ENCODE assay signal across 1 cellular context in the genomic region with DNA sequence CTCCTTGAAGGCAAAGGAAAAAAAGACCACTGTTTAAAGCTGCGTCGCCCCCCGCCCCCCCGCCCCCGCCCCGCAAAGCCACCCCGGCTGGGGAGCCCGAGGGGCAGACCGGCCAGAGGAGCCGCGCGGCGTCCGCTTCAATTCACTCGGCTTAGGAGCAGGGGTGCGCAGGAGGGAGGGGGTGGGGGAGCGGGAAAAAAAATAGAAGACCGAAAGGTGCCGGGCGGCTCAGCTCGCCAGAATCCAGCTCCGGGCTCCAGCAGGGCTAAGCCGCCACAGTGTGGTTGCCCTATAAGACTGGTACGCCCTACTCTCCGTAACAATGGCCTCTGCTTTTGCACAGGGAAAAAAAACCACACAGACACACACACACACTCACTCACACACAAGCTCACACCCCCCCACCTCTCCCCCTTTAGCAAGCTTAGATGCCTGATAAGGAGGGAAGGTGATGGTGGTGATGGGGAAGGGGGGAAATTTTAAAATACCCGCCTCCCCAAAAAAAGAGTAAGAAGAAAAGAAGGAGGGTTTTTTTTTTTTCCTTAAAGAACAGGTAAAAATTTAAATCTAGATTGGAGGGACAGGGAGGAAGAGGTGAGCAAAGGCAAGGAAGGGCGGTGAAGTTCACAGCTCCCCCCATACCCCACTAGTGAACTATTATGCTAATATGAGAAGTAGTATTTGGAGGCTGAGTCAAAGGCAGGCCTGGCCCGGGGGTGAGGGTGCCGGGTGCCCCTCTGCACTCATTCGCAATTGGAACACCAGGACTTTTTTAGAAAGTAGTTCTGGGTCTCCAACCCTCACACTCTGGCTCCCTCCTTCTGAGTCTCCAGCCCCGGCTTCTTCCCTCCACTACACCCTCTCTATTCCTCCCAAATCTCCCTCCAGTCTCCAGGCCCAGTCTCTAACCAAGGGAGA.
TF ChIP-seq lines count a peak whose summit lies in the region.

No MANE protein-coding gene starts in this region.

TF ChIP-seq in K562, 482 proteins besides CTCF, POLR2A, EP300 and RAD21 (continued from another document and continues in another):
- TF ChIP-seq, protein P1, sequence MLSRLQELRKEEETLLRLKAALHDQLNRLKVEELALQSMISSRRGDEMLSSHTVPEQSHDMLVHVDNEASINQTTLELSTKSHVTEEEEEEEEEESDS (CRISPR knock-in tag; IDR thresholded peaks at IDR 0.05) = no peak
- TF ChIP-seq SAFB2 (IDR thresholded peaks at IDR 0.05; ENCODE audit: borderline replicate concordance, low read depth, low read length, severe bottlenecking) (no peak), CEBPB (tag; IDR thresholded peaks at IDR 0.05) (no peak), ELF2 (CRISPR knock-in tag; IDR thresholded peaks at IDR 0.05) (no peak), CEBPG (CRISPR knock-in tag; IDR thresholded peaks at IDR 0.05) (no peak), CEBPG (tag; conservative IDR thresholded peaks at IDR 0.05 in 1 of 2, IDR thresholded peaks at IDR 0.05 in 1 of 2) (no peak), NEUROD1 (IDR thresholded peaks at IDR 0.05; ENCODE audit: borderline replicate concordance, low read depth, low read length, partially characterized antibody) (no peak), SMARCE1 (IDR thresholded peaks at IDR 0.05) (peak; percentile 66; the same call in 1 of the 2 replicates), RFX7 (CRISPR knock-in tag; IDR thresholded peaks at IDR 0.05) (peak; percentile 62; the same call in 1 of the 2 replicates), MCM2 (IDR thresholded peaks at IDR 0.05; ENCODE audit: low read depth) (no peak), SETDB1 (IDR thresholded peaks at IDR 0.05; ENCODE audit: low read length) (no peak), RBM17 (IDR thresholded peaks at IDR 0.05; ENCODE audit: borderline replicate concordance, low read depth, low read length) (no peak), PTTG1 (tag; IDR thresholded peaks at IDR 0.05; ENCODE audit: low read depth) (no peak), SIX5 (IDR thresholded peaks at IDR 0.05; ENCODE audit: borderline replicate concordance in 1 of 2, insufficient read depth in 1 of 2, low read depth in 1 of 2, low read length in 2 of 2) (no peak), MAFF (IDR thresholded peaks at IDR 0.05; ENCODE audit: low read length) (no peak), CHD1 (IDR thresholded peaks at IDR 0.05; ENCODE audit: low read length) (no peak), SPI1 (IDR thresholded peaks at IDR 0.05; ENCODE audit: borderline replicate concordance, low read depth, low read length) (no peak), CREB3 (tag; conservative IDR thresholded peaks at IDR 0.05; ENCODE audit: low read depth) (no peak), JUNB (CRISPR knock-in tag; conservative IDR thresholded peaks at IDR 0.05) (no peak), ZNF398 (CRISPR knock-in tag; IDR thresholded peaks at IDR 0.05) (no peak), COPS2 (conservative IDR thresholded peaks at IDR 0.05) (no peak), MECOM (CRISPR knock-in tag; IDR thresholded peaks at IDR 0.05) (no peak), ERF (CRISPR knock-in tag; IDR thresholded peaks at IDR 0.05) (0 out of 2 replicates have a peak, but pooled peaks have one; percentile 20), ARID2 (IDR thresholded peaks at IDR 0.05) (0 out of 2 replicates have a peak, but pooled peaks have one; percentile 30), CHD2 (IDR thresholded peaks at IDR 0.05; ENCODE audit: low read depth, low read length) (no peak), RBM39 (optimal IDR thresholded peaks at IDR 0.05; ENCODE audit: low read depth, low read length) (no peak), IRF2 (CRISPR knock-in tag; IDR thresholded peaks at IDR 0.05) (no peak), TEAD4 (IDR thresholded peaks at IDR 0.05; ENCODE audit: low read length) (no peak), TEAD4 (CRISPR knock-in tag; IDR thresholded peaks at IDR 0.05; ENCODE audit: borderline replicate concordance) (no peak), HSF4 (CRISPR knock-in tag; IDR thresholded peaks at IDR 0.05; ENCODE audit: borderline replicate concordance) (no peak), KLF16 (IDR thresholded peaks at IDR 0.05) (no peak), SNRNP70 (optimal IDR thresholded peaks at IDR 0.05; ENCODE audit: low read depth, low read length) (no peak), TAF9B (IDR thresholded peaks at IDR 0.05; ENCODE audit: partially characterized antibody) (no peak), BCL6 (CRISPR knock-in tag; IDR thresholded peaks at IDR 0.05) (no peak), CBFA2T3 (IDR thresholded peaks at IDR 0.05) (no peak), NRF1 (conservative IDR thresholded peaks at IDR 0.05 in 1 of 2, IDR thresholded peaks at IDR 0.05 in 1 of 2) (peak; percentile 13 to 25; a peak in 1 of 4 replicates), HMGN3 (IDR thresholded peaks at IDR 0.05; ENCODE audit: borderline replicate concordance, extremely low read depth, insufficient read length, low read depth, low read length) (no peak), PCBP1 (IDR thresholded peaks at IDR 0.05; ENCODE audit: low read depth, low read length, poor library complexity, severe bottlenecking) (no peak), GTF2F1 (IDR thresholded peaks at IDR 0.05; ENCODE audit: low read depth, low read length) (no peak), KHSRP (IDR thresholded peaks at IDR 0.05) (no peak), CCAR2 (IDR thresholded peaks at IDR 0.05; ENCODE audit: low read depth, low read length) (no peak)
- TF ChIP-seq, protein P2, sequence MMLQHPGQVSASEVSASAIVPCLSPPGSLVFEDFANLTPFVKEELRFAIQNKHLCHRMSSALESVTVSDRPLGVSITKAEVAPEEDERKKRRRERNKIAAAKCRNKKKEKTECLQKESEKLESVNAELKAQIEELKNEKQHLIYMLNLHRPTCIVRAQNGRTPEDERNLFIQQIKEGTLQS (IDR thresholded peaks at IDR 0.05) = no peak
- TF ChIP-seq, protein P2 (CRISPR knock-in tag; conservative IDR thresholded peaks at IDR 0.05) = no peak
- TF ChIP-seq, protein P3, sequence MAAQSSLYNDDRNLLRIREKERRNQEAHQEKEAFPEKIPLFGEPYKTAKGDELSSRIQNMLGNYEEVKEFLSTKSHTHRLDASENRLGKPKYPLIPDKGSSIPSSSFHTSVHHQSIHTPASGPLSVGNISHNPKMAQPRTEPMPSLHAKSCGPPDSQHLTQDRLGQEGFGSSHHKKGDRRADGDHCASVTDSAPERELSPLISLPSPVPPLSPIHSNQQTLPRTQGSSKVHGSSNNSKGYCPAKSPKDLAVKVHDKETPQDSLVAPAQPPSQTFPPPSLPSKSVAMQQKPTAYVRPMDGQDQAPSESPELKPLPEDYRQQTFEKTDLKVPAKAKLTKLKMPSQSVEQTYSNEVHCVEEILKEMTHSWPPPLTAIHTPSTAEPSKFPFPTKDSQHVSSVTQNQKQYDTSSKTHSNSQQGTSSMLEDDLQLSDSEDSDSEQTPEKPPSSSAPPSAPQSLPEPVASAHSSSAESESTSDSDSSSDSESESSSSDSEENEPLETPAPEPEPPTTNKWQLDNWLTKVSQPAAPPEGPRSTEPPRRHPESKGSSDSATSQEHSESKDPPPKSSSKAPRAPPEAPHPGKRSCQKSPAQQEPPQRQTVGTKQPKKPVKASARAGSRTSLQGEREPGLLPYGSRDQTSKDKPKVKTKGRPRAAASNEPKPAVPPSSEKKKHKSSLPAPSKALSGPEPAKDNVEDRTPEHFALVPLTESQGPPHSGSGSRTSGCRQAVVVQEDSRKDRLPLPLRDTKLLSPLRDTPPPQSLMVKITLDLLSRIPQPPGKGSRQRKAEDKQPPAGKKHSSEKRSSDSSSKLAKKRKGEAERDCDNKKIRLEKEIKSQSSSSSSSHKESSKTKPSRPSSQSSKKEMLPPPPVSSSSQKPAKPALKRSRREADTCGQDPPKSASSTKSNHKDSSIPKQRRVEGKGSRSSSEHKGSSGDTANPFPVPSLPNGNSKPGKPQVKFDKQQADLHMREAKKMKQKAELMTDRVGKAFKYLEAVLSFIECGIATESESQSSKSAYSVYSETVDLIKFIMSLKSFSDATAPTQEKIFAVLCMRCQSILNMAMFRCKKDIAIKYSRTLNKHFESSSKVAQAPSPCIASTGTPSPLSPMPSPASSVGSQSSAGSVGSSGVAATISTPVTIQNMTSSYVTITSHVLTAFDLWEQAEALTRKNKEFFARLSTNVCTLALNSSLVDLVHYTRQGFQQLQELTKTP (IDR thresholded peaks at IDR 0.05; ENCODE audit: low read depth in 1 of 2, partially characterized antibody in 2 of 2) = peak in 1 of 2 experiments; percentile 74
- TF ChIP-seq, protein P4, sequence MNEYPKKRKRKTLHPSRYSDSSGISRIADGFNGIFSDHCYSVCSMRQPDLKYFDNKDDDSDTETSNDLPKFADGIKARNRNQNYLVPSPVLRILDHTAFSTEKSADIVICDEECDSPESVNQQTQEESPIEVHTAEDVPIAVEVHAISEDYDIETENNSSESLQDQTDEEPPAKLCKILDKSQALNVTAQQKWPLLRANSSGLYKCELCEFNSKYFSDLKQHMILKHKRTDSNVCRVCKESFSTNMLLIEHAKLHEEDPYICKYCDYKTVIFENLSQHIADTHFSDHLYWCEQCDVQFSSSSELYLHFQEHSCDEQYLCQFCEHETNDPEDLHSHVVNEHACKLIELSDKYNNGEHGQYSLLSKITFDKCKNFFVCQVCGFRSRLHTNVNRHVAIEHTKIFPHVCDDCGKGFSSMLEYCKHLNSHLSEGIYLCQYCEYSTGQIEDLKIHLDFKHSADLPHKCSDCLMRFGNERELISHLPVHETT (CRISPR knock-in tag; conservative IDR thresholded peaks at IDR 0.05 in 1 of 2, IDR thresholded peaks at IDR 0.05 in 1 of 2) = peak in 1 of 2 experiments; percentile 50; a peak in 1 of 4 replicates
- TF ChIP-seq, protein P5, sequence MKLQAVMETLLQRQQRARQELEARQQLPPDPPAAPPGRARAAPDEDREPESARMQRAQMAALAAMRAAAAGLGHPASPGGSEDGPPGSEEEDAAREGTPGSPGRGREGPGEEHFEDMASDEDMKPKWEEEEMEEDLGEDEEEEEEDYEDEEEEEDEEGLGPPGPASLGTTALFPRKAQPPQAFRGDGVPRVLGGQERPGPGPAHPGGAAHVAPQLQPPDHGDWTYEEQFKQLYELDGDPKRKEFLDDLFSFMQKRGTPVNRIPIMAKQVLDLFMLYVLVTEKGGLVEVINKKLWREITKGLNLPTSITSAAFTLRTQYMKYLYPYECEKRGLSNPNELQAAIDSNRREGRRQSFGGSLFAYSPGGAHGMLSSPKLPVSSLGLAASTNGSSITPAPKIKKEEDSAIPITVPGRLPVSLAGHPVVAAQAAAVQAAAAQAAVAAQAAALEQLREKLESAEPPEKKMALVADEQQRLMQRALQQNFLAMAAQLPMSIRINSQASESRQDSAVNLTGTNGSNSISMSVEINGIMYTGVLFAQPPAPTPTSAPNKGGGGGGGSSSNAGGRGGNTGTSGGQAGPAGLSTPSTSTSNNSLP (IDR thresholded peaks at IDR 0.05; ENCODE audit: borderline replicate concordance, low read depth, low read length) = no peak
- TF ChIP-seq, protein P6, sequence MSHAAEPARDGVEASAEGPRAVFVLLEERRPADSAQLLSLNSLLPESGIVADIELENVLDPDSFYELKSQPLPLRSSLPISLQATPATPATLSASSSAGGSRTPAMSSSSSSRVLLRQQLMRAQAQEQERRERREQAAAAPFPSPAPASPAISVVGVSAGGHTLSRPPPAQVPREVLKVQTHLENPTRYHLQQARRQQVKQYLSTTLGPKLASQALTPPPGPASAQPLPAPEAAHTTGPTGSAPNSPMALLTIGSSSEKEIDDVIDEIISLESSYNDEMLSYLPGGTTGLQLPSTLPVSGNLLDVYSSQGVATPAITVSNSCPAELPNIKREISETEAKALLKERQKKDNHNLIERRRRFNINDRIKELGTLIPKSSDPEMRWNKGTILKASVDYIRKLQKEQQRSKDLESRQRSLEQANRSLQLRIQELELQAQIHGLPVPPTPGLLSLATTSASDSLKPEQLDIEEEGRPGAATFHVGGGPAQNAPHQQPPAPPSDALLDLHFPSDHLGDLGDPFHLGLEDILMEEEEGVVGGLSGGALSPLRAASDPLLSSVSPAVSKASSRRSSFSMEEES (CRISPR knock-in tag; IDR thresholded peaks at IDR 0.05) = no peak
- TF ChIP-seq, protein P7, sequence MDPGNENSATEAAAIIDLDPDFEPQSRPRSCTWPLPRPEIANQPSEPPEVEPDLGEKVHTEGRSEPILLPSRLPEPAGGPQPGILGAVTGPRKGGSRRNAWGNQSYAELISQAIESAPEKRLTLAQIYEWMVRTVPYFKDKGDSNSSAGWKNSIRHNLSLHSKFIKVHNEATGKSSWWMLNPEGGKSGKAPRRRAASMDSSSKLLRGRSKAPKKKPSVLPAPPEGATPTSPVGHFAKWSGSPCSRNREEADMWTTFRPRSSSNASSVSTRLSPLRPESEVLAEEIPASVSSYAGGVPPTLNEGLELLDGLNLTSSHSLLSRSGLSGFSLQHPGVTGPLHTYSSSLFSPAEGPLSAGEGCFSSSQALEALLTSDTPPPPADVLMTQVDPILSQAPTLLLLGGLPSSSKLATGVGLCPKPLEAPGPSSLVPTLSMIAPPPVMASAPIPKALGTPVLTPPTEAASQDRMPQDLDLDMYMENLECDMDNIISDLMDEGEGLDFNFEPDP (CRISPR knock-in tag; IDR thresholded peaks at IDR 0.05) = no peak
- TF ChIP-seq, protein P8, sequence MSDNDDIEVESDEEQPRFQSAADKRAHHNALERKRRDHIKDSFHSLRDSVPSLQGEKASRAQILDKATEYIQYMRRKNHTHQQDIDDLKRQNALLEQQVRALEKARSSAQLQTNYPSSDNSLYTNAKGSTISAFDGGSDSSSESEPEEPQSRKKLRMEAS (CRISPR knock-in tag; IDR thresholded peaks at IDR 0.05) = no peak
